9 cellular contexts compared by ENCODE assay signal in genomic region chr18:48548404-48548771, GRCh38. TPM values are rescaled to one million over a fixed set of nuclear protein-coding genes. Genes with fewer than 3 reads are reported as not detected.
A peak's percentile ranks its signal among the peaks of the same experiment; 100 is the strongest.
DNase-seq lines count a peak whose midpoint lies in the region; ATAC-seq, FAIRE-seq and TF ChIP-seq lines count a peak whose summit lies in the region.
"Had no signal": no experiment of that assay in that cellular context is flagged by ENCODE, and none has a peak within 500 bp of the region (broad histone marks: within the 10 kb centered on the region; RNA-seq: fewer than 3 reads in every experiment).

No MANE protein-coding gene starts in this region.

- H3K27ac ChIP-seq in K562 (ENCODE audit: extremely low read depth, low read depth, low read length) (no peak overlapping the region), subcutaneous abdominal adipose tissue (ENCODE audit: low read depth, low read length) (peak overlapping the region; percentile 93)

- peaks cover 10% of the 10 kb centered on the region; the same call in 2 of the 3 replicates for H3K79me2 ChIP-seq in K562 (ENCODE audit: control insufficient read depth, insufficient read depth, low read length)

- no peak for TF ChIP-seq EP300 in K562 (IDR thresholded peaks at IDR 0.05; ENCODE audit: low read length)

- POLR2A ChIA-PET in K562 (lab: Yijun Ruan, JAX): interaction anchor here (1.1 kb wide), 1 partner anchor 15 kb away, joined by 3 read pairs; no protein-coding TSS in a partner anchor

- H3K9ac ChIP-seq in K562 (ENCODE audit: insufficient read depth in 1 of 2, low read depth in 2 of 2, low read length in 2 of 2): no peak overlapping the region
- H3K9ac ChIP-seq in subcutaneous abdominal adipose tissue (ENCODE audit: low read length in 5 of 5): peak overlapping the region in 1 of 5 donors; percentile 9

- TF ChIP-seq RAD21 in K562 (CRISPR knock-in tag; conservative IDR thresholded peaks at IDR 0.05 in 1 of 2, IDR thresholded peaks at IDR 0.05 in 1 of 2): no peak

- FAIRE-seq in HTR-8/SVneo (lab: Jason Lieb, UNC): peak; percentile 9
- no peak for FAIRE-seq in K562 (lab: Jason Lieb, UNC)

- H3K36me3 ChIP-seq in K562 (ENCODE audit: control insufficient read depth, insufficient read depth, low read length) (no peaks in the 10 kb centered on the region), subcutaneous abdominal adipose tissue (ENCODE audit: control insufficient read depth in 5 of 5, insufficient read depth in 5 of 5, low read length in 5 of 5) (peaks cover 0 to 7% (median 2%) of the 10 kb centered on the region in 5 donors)

- H3K4me1 ChIP-seq in K562 (replicated peaks in 1 of 2; ENCODE audit: control insufficient read depth in 2 of 2, insufficient read depth in 2 of 2, low read length in 2 of 2) (peaks cover 20 to 45% of the 10 kb centered on the region in 2 experiments), subcutaneous abdominal adipose tissue (ENCODE audit: control insufficient read depth in 5 of 5, insufficient read depth in 5 of 5, low read length in 5 of 5) (peaks cover 9 to 97% (median 83%) of the 10 kb centered on the region in 5 donors)

- DNase-seq in HTR-8/SVneo (ENCODE audit: insufficient read length, low spot score) (no peak), K562 (ENCODE audit: extremely low read depth in 1 of 4, low spot score in 3 of 4) (no peak), left cardiac atrium (no peak), NCI-H526 treated with DMSO at 0.1 percent for 48 hours (lab: John Stamatoyannopoulos, UW) (no peak), pons (ENCODE audit: low spot score) (no peak), SIG-M5 treated with dmso at 0.1 percent for 504 hours (lab: John Stamatoyannopoulos, UW; ENCODE audit: unreplicated experiment) (no peak)
- DNase-seq: activated gamma-delta T cell treated with Interleukin-2 at 50 U/mL for 16 hours had no signal

- no peaks in the 10 kb centered on the region for H3K9me3 ChIP-seq in K562 (replicated peaks; ENCODE audit: control insufficient read depth, insufficient read depth, low read depth, low read length)
- no peaks in the 10 kb centered on the region for H3K9me3 ChIP-seq in subcutaneous abdominal adipose tissue (ENCODE audit: control insufficient read depth in 5 of 5, low read length in 5 of 5)

- H3K4me3 ChIP-seq in K562 (no peak overlapping the region), subcutaneous abdominal adipose tissue (ENCODE audit: low read depth in 1 of 5, low read length in 5 of 5) (no peak overlapping the region)

- H3K4me2 ChIP-seq in K562 (ENCODE audit: insufficient read depth, low read length): no peak overlapping the region

- 0 out of 2 replicates have a peak, but pooled peaks cover 4% of the 10 kb centered on the region for H4K20me1 ChIP-seq in K562 (replicated peaks; ENCODE audit: control insufficient read depth, insufficient read depth, low read length)

- no peaks in the 10 kb centered on the region for H3K9me1 ChIP-seq in K562 (ENCODE audit: control insufficient read depth, insufficient read depth, low read length)

- no peak for TF ChIP-seq POLR2A in K562 (conservative IDR thresholded peaks at IDR 0.05)

- intact Hi-C loops in K562 (cut with micrococcal nuclease) (loop anchor here (10.0 kb wide), 1 partner anchor 56 kb away; no protein-coding TSS in a partner anchor), left cardiac atrium (cut with DNase I) (loop anchor here (5.0 to 10.0 kb wide), 3 partner anchors 44 to 116 kb away; no protein-coding TSS in a partner anchor)

- TF ChIP-seq CTCF in K562 (IDR thresholded peaks at IDR 0.05 in 2 of 3, conservative IDR thresholded peaks at IDR 0.05 in 1 of 3; ENCODE audit: insufficient read depth in 2 of 3, low read depth in 1 of 3, low read length in 3 of 3): no peak

- in situ Hi-C loops in K562 (cut with MboI): no loop called here

- no TSS peak for BruUV-seq in K562 (replicated peaks; lab: Mats Ljungman, UMichigan)

- 81% methylated on average over 3 of the region's 5 CpGs for WGBS in K562 (ENCODE audit: insufficient coverage, low coverage, missing lambda C conversion rate)

- no peak overlapping the region for H2AFZ ChIP-seq in K562 (ENCODE audit: low read depth, low read length)

- ATAC-seq in K562 (no peak), left cardiac atrium (peak; percentile 38 to 50), HG03095 (IDR thresholded peaks at IDR 0.05; ENCODE audit: unreplicated experiment) (no peak)

- H3K27me3 ChIP-seq in K562 (ENCODE audit: control insufficient read depth in 2 of 2, insufficient read depth in 2 of 2, low read length in 2 of 2) (no peaks in the 10 kb centered on the region), subcutaneous abdominal adipose tissue (ENCODE audit: control insufficient read depth in 5 of 5, insufficient read depth in 4 of 5, low read length in 5 of 5) (no peaks in the 10 kb centered on the region)

- CTCF ChIA-PET in K562 (lab: Yijun Ruan, JAX; ENCODE audit: low intra/inter-chr PET ratio): no interaction called here

TF ChIP-seq in K562, 482 proteins besides CTCF, POLR2A, EP300 and RAD21 (continues in another document):
- TF ChIP-seq CEBPG (CRISPR knock-in tag; IDR thresholded peaks at IDR 0.05): peak; percentile 72; the same call in 1 of the 2 replicates
- TF ChIP-seq CEBPG (tag; conservative IDR thresholded peaks at IDR 0.05 in 1 of 2, IDR thresholded peaks at IDR 0.05 in 1 of 2): peak; percentile 61 to 62; a peak in 3 of 4 replicates
- TF ChIP-seq KLF16 (IDR thresholded peaks at IDR 0.05): no peak
- TF ChIP-seq TRIM24 (IDR thresholded peaks at IDR 0.05): 0 out of 4 replicates have a peak, but pooled peaks of 1 of the 2 experiments have one; percentile 11
- TF ChIP-seq, protein P1, sequence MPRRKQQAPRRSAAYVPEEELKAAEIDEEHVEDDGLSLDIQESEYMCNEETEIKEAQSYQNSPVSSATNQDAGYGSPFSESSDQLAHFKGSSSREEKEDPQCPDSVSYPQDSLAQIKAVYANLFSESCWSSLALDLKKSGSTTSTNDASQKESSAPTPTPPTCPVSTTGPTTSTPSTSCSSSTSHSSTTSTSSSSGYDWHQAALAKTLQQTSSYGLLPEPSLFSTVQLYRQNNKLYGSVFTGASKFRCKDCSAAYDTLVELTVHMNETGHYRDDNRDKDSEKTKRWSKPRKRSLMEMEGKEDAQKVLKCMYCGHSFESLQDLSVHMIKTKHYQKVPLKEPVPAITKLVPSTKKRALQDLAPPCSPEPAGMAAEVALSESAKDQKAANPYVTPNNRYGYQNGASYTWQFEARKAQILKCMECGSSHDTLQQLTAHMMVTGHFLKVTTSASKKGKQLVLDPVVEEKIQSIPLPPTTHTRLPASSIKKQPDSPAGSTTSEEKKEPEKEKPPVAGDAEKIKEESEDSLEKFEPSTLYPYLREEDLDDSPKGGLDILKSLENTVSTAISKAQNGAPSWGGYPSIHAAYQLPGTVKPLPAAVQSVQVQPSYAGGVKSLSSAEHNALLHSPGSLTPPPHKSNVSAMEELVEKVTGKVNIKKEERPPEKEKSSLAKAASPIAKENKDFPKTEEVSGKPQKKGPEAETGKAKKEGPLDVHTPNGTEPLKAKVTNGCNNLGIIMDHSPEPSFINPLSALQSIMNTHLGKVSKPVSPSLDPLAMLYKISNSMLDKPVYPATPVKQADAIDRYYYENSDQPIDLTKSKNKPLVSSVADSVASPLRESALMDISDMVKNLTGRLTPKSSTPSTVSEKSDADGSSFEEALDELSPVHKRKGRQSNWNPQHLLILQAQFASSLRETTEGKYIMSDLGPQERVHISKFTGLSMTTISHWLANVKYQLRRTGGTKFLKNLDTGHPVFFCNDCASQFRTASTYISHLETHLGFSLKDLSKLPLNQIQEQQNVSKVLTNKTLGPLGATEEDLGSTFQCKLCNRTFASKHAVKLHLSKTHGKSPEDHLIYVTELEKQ (CRISPR knock-in tag; IDR thresholded peaks at IDR 0.05): no peak
- no peak for TF ChIP-seq ZFP36 (IDR thresholded peaks at IDR 0.05; ENCODE audit: low read depth, low read length, partially characterized antibody)
- TF ChIP-seq NFXL1 (CRISPR knock-in tag; IDR thresholded peaks at IDR 0.05): no peak
- TF ChIP-seq TAF15 (IDR thresholded peaks at IDR 0.05; ENCODE audit: low read depth, low read length): no peak
- no peak for TF ChIP-seq SRF (CRISPR knock-in tag; IDR thresholded peaks at IDR 0.05)

RNA-seq across cellular contexts. Expression of gene CTIF, which starts 9.6 kb away (rescaled TPM):
- total RNA-seq in K562 (2011; cell fraction: chromatin; rRNA removed; ENCODE audit: low replicate concordance): 20.1 and 49.3 TPM in 2 replicates
- 14.0 and 21.6 TPM in 2 replicates for total RNA-seq in K562 (2011; cell fraction: nucleolus; rRNA removed)
- 17.9 and 22.7 TPM in 2 replicates for total RNA-seq in K562 (2011; cell fraction: nucleoplasm; rRNA removed)
- total RNA-seq in K562 (2014; rRNA removed) (2.2 and 6.6 TPM in 2 replicates), K562 (2014; rRNA removed; fragmentation: Illumina TruSeq; extraction: Trizol) (1.5 TPM in 2 replicates), K562 (2015; rRNA removed; fragmentation: Illumina TruSeq; extraction: Trizol) (2.4 and 3.7 TPM in 2 replicates), K562 (2021) (8.5 and 11.5 TPM in 2 replicates), left cardiac atrium (10 to 100 TPM; 64.9 to 70.6 TPM)
- polyA plus RNA-seq in K562 (2011; rRNA removed) (2.2 and 4.8 TPM in 2 replicates), K562 (2014; fragmentation: Illumina TruSeq; extraction: Trizol) (3.9 and 4.2 TPM in 2 replicates), K562 (2014; fragmentation: Nextera tagmentation; extraction: Ambion mirVana) (under 1 TPM; 0.17 to 0.31 TPM), K562 (2014; rRNA removed) (4.1 and 6.0 TPM in 2 replicates)
- 1.7 and 2.8 TPM in 2 replicates for polyA plus RNA-seq in K562 (2011; cell fraction: cytosol; rRNA removed)
- polyA plus RNA-seq in K562 (2011; cell fraction: nucleus; rRNA removed): 14.2 and 21.5 TPM in 2 replicates
- polyA plus RNA-seq in K562 (2012): 5.6 and 6.6 TPM in 2 replicates
- polyA minus RNA-seq in K562 (2011; rRNA and poly(A)+ RNA removed): 2.0 and 2.6 TPM in 2 replicates
- polyA minus RNA-seq in K562 (2011; cell fraction: cytosol; rRNA and poly(A)+ RNA removed): 3.9 and 8.2 TPM in 2 replicates
- polyA minus RNA-seq in K562 (2011; cell fraction: nucleus; rRNA and poly(A)+ RNA removed): 4.8 and 13.1 TPM in 2 replicates

Comparison
In these comparisons a context has a peak if more than half of its experiments do, and no peak if none do; other contexts are left out.
1. ATAC-seq: peak in left cardiac atrium (2 of 2); none in K562 (single experiment) and HG03095 (single experiment).